Comparison of ENCODE assay signal across 28 cellular contexts in genomic region chr15:89880727-89881126, GRCh38. TPM values are rescaled to one million over a fixed set of nuclear protein-coding genes. Genes with fewer than 3 reads are reported as not detected.
A peak's percentile ranks its signal among the peaks of the same experiment; 100 is the strongest.
DNase-seq lines count a peak whose midpoint lies in the region; ATAC-seq, FAIRE-seq and TF ChIP-seq lines count a peak whose summit lies in the region.
"Had no signal": no experiment of that assay in that cellular context is flagged by ENCODE, and none has a peak within 500 bp of the region (broad histone marks: within the 10 kb centered on the region; RNA-seq: fewer than 3 reads in every experiment).

No MANE protein-coding gene starts in this region.

- no peaks in the 10 kb centered on the region for H3K27me3 Mint-ChIP-seq in activated T-helper 17 cell treated with anti-CD3 and anti-CD28 coated beads, Interleukin-2, amount 50 U/mL, for 72 hours
- H3K27me3 Mint-ChIP-seq: CD8-positive, alpha-beta memory T cell had no signal

- ATAC-seq in HepG2 (no peak), GM18868 (IDR thresholded peaks at IDR 0.05; ENCODE audit: unreplicated experiment) (no peak), GM18909 (IDR thresholded peaks at IDR 0.05; ENCODE audit: poor library complexity, unreplicated experiment) (no peak)
- ATAC-seq in activated T-helper 17 cell treated with anti-CD3 and anti-CD28 coated beads, Interleukin-2, amount 50 U/mL, for 72 hours (replicated peaks): no peak
- ATAC-seq: GM23338, Panc1 had no signal

- CTCF ChIA-PET in HepG2 (lab: Yijun Ruan, JAX; ENCODE audit: low intra/inter-chr PET ratio, low total read pairs): no interaction called here

- no peaks in the 10 kb centered on the region for H3K4me1 Mint-ChIP-seq in activated T-helper 17 cell treated with anti-CD3 and anti-CD28 coated beads, Interleukin-2, amount 50 U/mL, for 72 hours
- H3K4me1 Mint-ChIP-seq: GM23338 had no signal

- H3K4me2 ChIP-seq in HepG2 (ENCODE audit: low read depth, low read length): no peak overlapping the region
- H3K4me2 ChIP-seq: GM23338 had no signal

- TF ChIP-seq CTCF in liver (IDR thresholded peaks at IDR 0.05; ENCODE audit: low read depth, low read length, missing input control) (no peak), HepG2 (CRISPR knock-in tag; IDR thresholded peaks at IDR 0.05) (no peak), neutrophil (IDR thresholded peaks at IDR 0.05) (no peak)

- H3K4me1 ChIP-seq in liver (ENCODE audit: control insufficient read depth in 4 of 4, insufficient read depth in 4 of 4, low read length in 3 of 4) (no peaks in the 10 kb centered on the region), HepG2 (ENCODE audit: insufficient read depth, low read length) (no peaks in the 10 kb centered on the region), neutrophil (ENCODE audit: control insufficient read depth in 1 of 2, insufficient read depth in 1 of 2, low read depth in 1 of 2, low read length in 1 of 2) (peaks cover 51 to 58% of the 10 kb centered on the region in 2 experiments)

- peak overlapping the region; percentile 5 for H3K27ac Mint-ChIP-seq in activated T-helper 17 cell treated with anti-CD3 and anti-CD28 coated beads, Interleukin-2, amount 50 U/mL, for 72 hours
- H3K27ac Mint-ChIP-seq: GM23338, H9, HFFc6 had no signal

- WGBS in liver: 79% methylated on average over 1 of the region's 1 CpG
- 86% methylated on average over 1 of the region's 1 CpG for WGBS in HepG2 (ENCODE audit: low lambda C conversion rate)

- H3K36me3 Mint-ChIP-seq in activated T-helper 17 cell treated with anti-CD3 and anti-CD28 coated beads, Interleukin-2, amount 50 U/mL, for 72 hours (ENCODE audit: low read depth): peaks cover 72% of the 10 kb centered on the region

- no peak for TF ChIP-seq POLR2A in HepG2 (IDR thresholded peaks at IDR 0.05; ENCODE audit: insufficient read depth in 1 of 2, low read depth in 2 of 2, low read length in 2 of 2)

- H3K79me2 ChIP-seq in HepG2 (ENCODE audit: insufficient read depth, low read length): no peaks in the 10 kb centered on the region

- no peak overlapping the region for H3K4me3 Mint-ChIP-seq in activated T-helper 17 cell treated with anti-CD3 and anti-CD28 coated beads, Interleukin-2, amount 50 U/mL, for 72 hours
- H3K4me3 Mint-ChIP-seq: CD8-positive, alpha-beta memory T cell; GM23338; H9; HFFc6 had no signal

- TF ChIP-seq EP300 in HepG2 (IDR thresholded peaks at IDR 0.05; ENCODE audit: low read depth in 2 of 2, low read length in 2 of 2): no peak
- no peak for TF ChIP-seq EP300 in HepG2 (CRISPR knock-in tag; IDR thresholded peaks at IDR 0.05; ENCODE audit: borderline replicate concordance)

- POLR2A ChIA-PET in HepG2 (lab: Yijun Ruan, JAX): no interaction called here

- no peak overlapping the region for H3K9ac ChIP-seq in liver (ENCODE audit: low read depth in 1 of 2, low read length in 2 of 2)
- H3K9ac ChIP-seq in HepG2 (ENCODE audit: insufficient read depth, low read depth, low read length): no peak overlapping the region

- no peak for FAIRE-seq in HepG2 (lab: Jason Lieb, UNC)
- FAIRE-seq: GM12892, HTR-8/SVneo had no signal

- no peak for TF ChIP-seq RAD21 in liver (IDR thresholded peaks at IDR 0.05)
- no peak for TF ChIP-seq RAD21 in HepG2 (CRISPR knock-in tag; IDR thresholded peaks at IDR 0.05)

- DNase-seq in HepG2 (ENCODE audit: low spot score) (no peak), epithelial cell of prostate (ENCODE audit: low read depth, low spot score) (no peak), NOMO-1 (lab: John Stamatoyannopoulos, UW; ENCODE audit: unreplicated experiment in 2 of 2) (no peak)
- DNase-seq: C1 segment of cervical spinal cord; CD8-positive, alpha-beta memory T cell; DMS 273 treated with DMSO at 0.1 percent for 48 hours; DMS79 treated with DMSO at 0.1 percent for 48 hours; GF-D8; H9; HFFc6; KBM-7; MG63; NCI-H2029; NCI-H446; NCI-H526; NCI-H82; NK-92 treated with Interleukin-12 subunit alpha and Interleukin-12 subunit beta, amount 100 ng/mL, for 24 hours; SIG-M5 had no signal

- H3K27me3 ChIP-seq in liver (ENCODE audit: control insufficient read depth in 4 of 4, insufficient read depth in 4 of 4, low read length in 3 of 4) (no peaks in the 10 kb centered on the region), HepG2 (ENCODE audit: control insufficient read depth in 1 of 2, insufficient read depth in 2 of 2, low read length in 2 of 2) (no peaks in the 10 kb centered on the region), neutrophil (no peaks in the 10 kb centered on the region)
- H3K27me3 ChIP-seq: MG63 had no signal

- H4K20me1 ChIP-seq in HepG2 (ENCODE audit: insufficient read depth, low read length): no peaks in the 10 kb centered on the region

- H3K27ac ChIP-seq in liver (ENCODE audit: low read depth in 1 of 2, low read length in 2 of 2) (no peak overlapping the region), HepG2 (ENCODE audit: extremely low read length, insufficient read depth, low read length) (no peak overlapping the region), epithelial cell of prostate (peak overlapping the region; percentile 24), neutrophil (peak overlapping the region; percentile 37)
- H3K27ac ChIP-seq: SK-N-MC had no signal

- H3K36me3 ChIP-seq in liver (ENCODE audit: control insufficient read depth in 4 of 4, insufficient read depth in 3 of 4, low read depth in 1 of 4, low read length in 3 of 4) (peaks cover 3 to 47% (median 28%) of the 10 kb centered on the region in 4 donors), HepG2 (replicated peaks in 1 of 2; ENCODE audit: control insufficient read depth in 1 of 2, insufficient read depth in 2 of 2, low read length in 2 of 2) (peaks cover 2 to 51% of the 10 kb centered on the region in 2 experiments; a peak in 4 of 5 replicates), neutrophil (no peaks in the 10 kb centered on the region)

- H3K4me3 ChIP-seq in liver (ENCODE audit: low read depth in 1 of 3, low read length in 3 of 3): no peak overlapping the region
- H3K4me3 ChIP-seq in HepG2 (replicated peaks in 1 of 3; ENCODE audit: insufficient read depth in 1 of 3, low read depth in 2 of 3, low read length in 3 of 3): no peak overlapping the region
- H3K4me3 ChIP-seq in neutrophil (ENCODE audit: low read depth in 1 of 2, low read length in 1 of 2): no peak overlapping the region
- H3K4me3 ChIP-seq: GM23338, MG63, SK-N-MC had no signal

- H2AFZ ChIP-seq in HepG2 (ENCODE audit: low read length): no peak overlapping the region
- H2AFZ ChIP-seq: GM23338 had no signal

- no TSS peak for BruUV-seq in HepG2 (replicated peaks; lab: Mats Ljungman, UMichigan)

- in situ Hi-C loops in HepG2 (cut with HindIII; ENCODE audit: extremely low pct_ligation_motif_present, low pct_unique_long_range_greater_than_20kb): no loop called here

- H3K9me3 ChIP-seq in liver (ENCODE audit: control insufficient read depth in 4 of 4, low read length in 3 of 4) (no peaks in the 10 kb centered on the region), HepG2 (ENCODE audit: low read length) (no peaks in the 10 kb centered on the region), neutrophil (no peaks in the 10 kb centered on the region)
- H3K9me3 ChIP-seq: MG63 had no signal

- intact Hi-C loops in HepG2 (cut with micrococcal nuclease; ENCODE audit: unreplicated experiment): no loop called here

- H3K9me3 Mint-ChIP-seq in activated T-helper 17 cell treated with anti-CD3 and anti-CD28 coated beads, Interleukin-2, amount 50 U/mL, for 72 hours: no peaks in the 10 kb centered on the region
- H3K9me3 Mint-ChIP-seq: CD8-positive, alpha-beta memory T cell; GM23338; H9; HFFc6 had no signal

RNA-seq across cellular contexts. Expression of gene AP3S2, which starts 13.1 kb away (rescaled TPM):
- total RNA-seq in liver (10 to 100 TPM; 24.1 to 73.5 TPM), HepG2 (2016; rRNA removed; fragmentation: Illumina TruSeq; extraction: Trizol) (44.4 and 69.5 TPM in 2 replicates)
- polyA plus RNA-seq in liver (10 to 100 TPM in 1 of 2 donors, 1 to 10 TPM in 1; 8.4 to 27.6 TPM), HepG2 (2011; rRNA removed) (16.5 and 17.6 TPM in 2 replicates)
- total RNA-seq in HepG2 (2016; cell fraction: cytosol; rRNA removed; fragmentation: Illumina TruSeq; extraction: Trizol; ENCODE audit: low read depth): 14.8 and 16.1 TPM in 2 replicates
- 44.6 and 83.7 TPM in 2 replicates for total RNA-seq in HepG2 (2016; cell fraction: insoluble cytoplasmic fraction; rRNA removed; fragmentation: Illumina TruSeq; extraction: Trizol)
- total RNA-seq in HepG2 (2016; cell fraction: membrane; rRNA removed; fragmentation: Illumina TruSeq; extraction: Trizol): 19.4 and 21.8 TPM in 2 replicates
- total RNA-seq in HepG2 (2016; cell fraction: nucleus; rRNA removed; fragmentation: Illumina TruSeq; extraction: Trizol): 26.9 and 31.9 TPM in 2 replicates
- polyA plus RNA-seq in HepG2 (2011; cell fraction: cytosol; rRNA removed): 13.1 and 25.8 TPM in 2 replicates
- 10.5 and 11.5 TPM in 2 replicates for polyA plus RNA-seq in HepG2 (2011; cell fraction: nucleus; rRNA removed)
- polyA plus RNA-seq in HepG2 (2012): 22.0 and 35.9 TPM in 2 replicates
- polyA plus RNA-seq in HepG2 (2016; cell fraction: cytosol; fragmentation: Illumina TruSeq; extraction: Trizol; ENCODE audit: low read depth): 4.3 and 5.8 TPM in 2 replicates
- 44.5 and 54.7 TPM in 2 replicates for polyA plus RNA-seq in HepG2 (2016; cell fraction: insoluble cytoplasmic fraction; fragmentation: Illumina TruSeq; extraction: Trizol; ENCODE audit: low read depth)
- 8.7 and 9.0 TPM in 2 replicates for polyA plus RNA-seq in HepG2 (2016; cell fraction: membrane; fragmentation: Illumina TruSeq; extraction: Trizol; ENCODE audit: low read depth)
- polyA plus RNA-seq in HepG2 (2016; cell fraction: nucleus; fragmentation: Illumina TruSeq; extraction: Trizol; ENCODE audit: insufficient read depth, low read depth): 14.9 and 16.6 TPM in 2 replicates
- polyA minus RNA-seq in HepG2 (2011; rRNA and poly(A)+ RNA removed; ENCODE audit: low replicate concordance): 52.1 and 55.9 TPM in 2 replicates
- polyA minus RNA-seq in HepG2 (2011; cell fraction: cytosol; rRNA and poly(A)+ RNA removed): 20.8 and 31.4 TPM in 2 replicates
- polyA minus RNA-seq in HepG2 (2011; cell fraction: nucleus; rRNA and poly(A)+ RNA removed): 37.1 and 44.4 TPM in 2 replicates
- 10 to 100 TPM; 14.0 to 16.0 TPM for total RNA-seq in activated T-helper 17 cell treated with anti-CD3 and anti-CD28 coated beads, Interleukin-2, amount 50 U/mL, for 72 hours

RNA-seq across cellular contexts. Expression of gene ARPIN, which starts 32.0 kb away (rescaled TPM):
- 1 to 10 TPM; 3.9 to 7.2 TPM for total RNA-seq in liver
- 1 to 10 TPM; 1.6 to 3.2 TPM for polyA plus RNA-seq in liver
- total RNA-seq in HepG2 (2016; rRNA removed; fragmentation: Illumina TruSeq; extraction: Trizol): 5.0 and 5.3 TPM in 2 replicates
- 1.2 and 1.7 TPM in 2 replicates for total RNA-seq in HepG2 (2016; cell fraction: cytosol; rRNA removed; fragmentation: Illumina TruSeq; extraction: Trizol; ENCODE audit: low read depth)
- 4.1 and 5.0 TPM in 2 replicates for total RNA-seq in HepG2 (2016; cell fraction: insoluble cytoplasmic fraction; rRNA removed; fragmentation: Illumina TruSeq; extraction: Trizol)
- total RNA-seq in HepG2 (2016; cell fraction: membrane; rRNA removed; fragmentation: Illumina TruSeq; extraction: Trizol): 2.6 and 2.8 TPM in 2 replicates
- total RNA-seq in HepG2 (2016; cell fraction: nucleus; rRNA removed; fragmentation: Illumina TruSeq; extraction: Trizol): 4.1 and 5.5 TPM in 2 replicates
- polyA plus RNA-seq in HepG2 (2011; rRNA removed): 2.8 and 2.9 TPM in 2 replicates
- 1.7 and 2.2 TPM in 2 replicates for polyA plus RNA-seq in HepG2 (2011; cell fraction: cytosol; rRNA removed)
- 3.2 and 3.8 TPM in 2 replicates for polyA plus RNA-seq in HepG2 (2011; cell fraction: nucleus; rRNA removed)
- polyA plus RNA-seq in HepG2 (2012): 1.8 and 3.2 TPM in 2 replicates
- 0.83 and 1.00 TPM in 2 replicates for polyA plus RNA-seq in HepG2 (2016; cell fraction: cytosol; fragmentation: Illumina TruSeq; extraction: Trizol; ENCODE audit: low read depth)
- 4.0 and 4.8 TPM in 2 replicates for polyA plus RNA-seq in HepG2 (2016; cell fraction: insoluble cytoplasmic fraction; fragmentation: Illumina TruSeq; extraction: Trizol; ENCODE audit: low read depth)
- polyA plus RNA-seq in HepG2 (2016; cell fraction: membrane; fragmentation: Illumina TruSeq; extraction: Trizol; ENCODE audit: low read depth): 1.8 TPM in 2 replicates
- polyA plus RNA-seq in HepG2 (2016; cell fraction: nucleus; fragmentation: Illumina TruSeq; extraction: Trizol; ENCODE audit: insufficient read depth, low read depth): 4.8 and 6.0 TPM in 2 replicates
- 4.6 and 18.8 TPM in 2 replicates for polyA minus RNA-seq in HepG2 (2011; rRNA and poly(A)+ RNA removed; ENCODE audit: low replicate concordance)
- polyA minus RNA-seq in HepG2 (2011; cell fraction: cytosol; rRNA and poly(A)+ RNA removed): 1.5 and 1.8 TPM in 2 replicates
- polyA minus RNA-seq in HepG2 (2011; cell fraction: nucleus; rRNA and poly(A)+ RNA removed): 4.5 and 6.6 TPM in 2 replicates
- total RNA-seq in activated T-helper 17 cell treated with anti-CD3 and anti-CD28 coated beads, Interleukin-2, amount 50 U/mL, for 72 hours: not detected
- polyA plus RNA-seq: CD8-positive, alpha-beta memory T cell had no signal

Comparison
In these comparisons a context has a peak if more than half of its experiments do, and no peak if none do; other contexts are left out.
1. H3K27ac ChIP-seq: peak in epithelial cell of prostate (single experiment) and neutrophil (single experiment); none in liver (0 of 2) and HepG2 (single experiment).